In genomic region chr7:23956769-23957556, GRCh38 we compare ENCODE assay signal across 16 cellular contexts.
DNase-seq lines count a peak whose midpoint lies in the region; ATAC-seq and TF ChIP-seq lines count a peak whose summit lies in the region.
"Had no signal": no experiment of that assay in that cellular context is flagged by ENCODE, and none has a peak within 500 bp of the region (broad histone marks: within the 10 kb centered on the region; RNA-seq: fewer than 3 reads in every experiment).

No MANE protein-coding gene starts in this region.

- H3K14ac ChIP-seq in IMR-90 (replicated peaks; ENCODE audit: low read depth, low read length), result no peak overlapping the region

- dilution Hi-C loops in IMR-90 (cut with HindIII; ENCODE audit: low sequenced_read_pairs, unreplicated experiment), result no loop called here

- peak overlapping the region in 1 of 2 experiments; percentile 27; a peak in 1 of 4 replicates for H4K8ac ChIP-seq in IMR-90 (ENCODE audit: low read depth in 2 of 2, low read length in 2 of 2)

- H2BK20ac ChIP-seq in IMR-90 (ENCODE audit: low read depth, low read length), result peak overlapping the region; percentile 81

- H3K4me2 ChIP-seq in IMR-90 (ENCODE audit: low read depth, low read length), result no peak overlapping the region; the same call in 1 of the 2 replicates

- TF ChIP-seq RAD21 in IMR-90 (IDR thresholded peaks at IDR 0.05; ENCODE audit: low read length) (no peak), liver (IDR thresholded peaks at IDR 0.05) (peak; percentile 27 to 40)

- H3K27ac ChIP-seq in IMR-90 (ENCODE audit: insufficient read depth, low read length) (no peak overlapping the region), liver (ENCODE audit: low read depth in 1 of 2, low read length in 2 of 2) (peak overlapping the region; percentile 89 to 98), stomach (no peak overlapping the region)
- H3K27ac ChIP-seq: WERI-Rb-1 had no signal

- TF ChIP-seq EP300 in stomach (IDR thresholded peaks at IDR 0.05), result no peak

- H3K9me3 ChIP-seq in IMR-90 (ENCODE audit: control insufficient read depth, insufficient read depth, low read length), result no peaks in the 10 kb centered on the region
- H3K9me3 ChIP-seq in liver (ENCODE audit: control insufficient read depth in 4 of 4, low read length in 3 of 4), result no peaks in the 10 kb centered on the region
- H3K9me3 ChIP-seq in stomach, result no peaks in the 10 kb centered on the region

- no peaks in the 10 kb centered on the region for H4K20me1 ChIP-seq in IMR-90 (ENCODE audit: insufficient read depth, low read length)

- peak overlapping the region; percentile 60; the same call in 1 of the 2 replicates for H3K4ac ChIP-seq in IMR-90 (ENCODE audit: low read depth, low read length)

- H3K9ac ChIP-seq in IMR-90 (ENCODE audit: low read depth, low read length) (no peak overlapping the region), liver (ENCODE audit: low read depth in 1 of 2, low read length in 2 of 2) (peak overlapping the region in 1 of 2 donors; percentile 69)

- BruUV-seq in IMR-90 (replicated peaks; lab: Mats Ljungman, UMichigan), result no TSS peak

- no peak overlapping the region for H3K4me3 ChIP-seq in IMR-90 (ENCODE audit: insufficient read depth, low read depth, low read length)
- H3K4me3 ChIP-seq in liver (ENCODE audit: low read depth in 1 of 3, low read length in 3 of 3), result peak overlapping the region in 1 of 3 donors; percentile 2
- H3K4me3 ChIP-seq in stomach, result no peak overlapping the region

- peak overlapping the region; percentile 43; the same call in 1 of the 2 replicates for H2AK5ac ChIP-seq in IMR-90 (ENCODE audit: low read depth, low read length)

- peak overlapping the region; percentile 43; the same call in 1 of the 2 replicates for H4K91ac ChIP-seq in IMR-90 (ENCODE audit: insufficient read depth, low read depth, low read length)

- H3K36me3 ChIP-seq in IMR-90 (ENCODE audit: control insufficient read depth, insufficient read depth, low read length) (no peaks in the 10 kb centered on the region), liver (ENCODE audit: control insufficient read depth in 4 of 4, insufficient read depth in 3 of 4, low read depth in 1 of 4, low read length in 3 of 4) (no peaks in the 10 kb centered on the region), stomach (no peaks in the 10 kb centered on the region)
- H3K36me3 ChIP-seq: WERI-Rb-1 had no signal

- no peaks in the 10 kb centered on the region for H3K79me1 ChIP-seq in IMR-90 (ENCODE audit: low read depth in 1 of 2, low read length in 2 of 2)

- peak; percentile 48 for ATAC-seq in IMR-90 (ENCODE audit: low read depth)
- no peak for ATAC-seq in HG03442 (IDR thresholded peaks at IDR 0.05; ENCODE audit: unreplicated experiment)
- ATAC-seq: HCT116 had no signal

- TF ChIP-seq CTCF in IMR-90 (conservative IDR thresholded peaks at IDR 0.05; ENCODE audit: low read depth, low read length) (no peak), liver (IDR thresholded peaks at IDR 0.05; ENCODE audit: low read depth, low read length, missing input control) (no peak), stomach (IDR thresholded peaks at IDR 0.05) (no peak)

- H3K18ac ChIP-seq in IMR-90 (ENCODE audit: low read depth, low read length), result no peak overlapping the region

- no peak overlapping the region for H4K5ac ChIP-seq in IMR-90 (ENCODE audit: low read depth, low read length)

- H2AK9ac ChIP-seq in IMR-90 (replicated peaks; ENCODE audit: low read depth, low read length, poor library complexity), result no peak overlapping the region

- H2AFZ ChIP-seq in IMR-90 (replicated peaks; ENCODE audit: low read length, poor library complexity), result peak overlapping the region; percentile 67

- no peak overlapping the region; the same call in 1 of the 2 replicates for H3K56ac ChIP-seq in IMR-90 (ENCODE audit: extremely low read depth, insufficient read depth, low read length)

- H3K9me1 ChIP-seq in IMR-90 (ENCODE audit: insufficient read depth, low read length), result peaks cover 3% of the 10 kb centered on the region; the same call in 1 of the 2 replicates

- peak overlapping the region; percentile 88 for H2BK120ac ChIP-seq in IMR-90 (ENCODE audit: low read depth, low read length)

- H2BK15ac ChIP-seq in IMR-90 (ENCODE audit: low read depth, low read length), result peak overlapping the region; percentile 32; the same call in 2 of the 3 replicates

- 0 out of 2 replicates have a peak overlapping the region, but pooled peaks have one; percentile 53 for H3K23ac ChIP-seq in IMR-90 (ENCODE audit: low read depth, low read length)

- H2BK5ac ChIP-seq in IMR-90 (ENCODE audit: low read depth, low read length, poor library complexity, severe bottlenecking), result no peak overlapping the region

- peaks cover 2% of the 10 kb centered on the region; the same call in 1 of the 2 replicates for H3K4me1 ChIP-seq in IMR-90 (ENCODE audit: control insufficient read depth, insufficient read depth, low read length)
- H3K4me1 ChIP-seq in liver (ENCODE audit: control insufficient read depth in 4 of 4, insufficient read depth in 4 of 4, low read length in 3 of 4), result peaks cover 2 to 15% (median 12%) of the 10 kb centered on the region in 4 donors
- peaks cover 0 to 12% (median 9%) of the 10 kb centered on the region in 4 donors for H3K4me1 ChIP-seq in stomach

- 8% methylated on average over 2 of the region's 10 CpGs; no CpG with 5 or more reads in 1 of the 2 experiments for WGBS in IMR-90 (ENCODE audit: extremely low coverage in 2 of 2, insufficient read length in 1 of 2), 2 experiments
- WGBS in liver, result 14% methylated on average over 10 of the region's 10 CpGs
- 16 to 30% (median 19%) methylated on average over 10 of the region's 10 CpGs for WGBS in stomach, 5 donors

- intact Hi-C loops in IMR-90 (cut with micrococcal nuclease) (no loop called here), stomach (cut with DNase I; ENCODE audit: low total_unique reads) (no loop called here)

- H3K27me3 ChIP-seq in IMR-90 (ENCODE audit: control insufficient read depth, insufficient read depth, low read length) (no peaks in the 10 kb centered on the region; the same call in 1 of the 2 replicates), liver (ENCODE audit: control insufficient read depth in 4 of 4, insufficient read depth in 4 of 4, low read length in 3 of 4) (no peaks in the 10 kb centered on the region), stomach (no peaks in the 10 kb centered on the region)

- in situ Hi-C loops in IMR-90 (cut with MboI; ENCODE audit: low sequenced_read_pairs), result no loop called here

- CTCF ChIA-PET in IMR-90 (lab: Yijun Ruan, JAX), result interaction anchor here (1.9 kb wide), 1 partner anchor 10 kb away, joined by 6 read pairs; no protein-coding TSS in a partner anchor

- TF ChIP-seq POLR2A in IMR-90 (IDR thresholded peaks at IDR 0.05; ENCODE audit: low read depth, low read length) (no peak), stomach (IDR thresholded peaks at IDR 0.05) (no peak)

- DNase-seq in IMR-90 (peak; percentile 6), astrocyte of the hippocampus (ENCODE audit: low read depth, low spot score) (peak; percentile 50), stomach (peak; percentile 35), NCI-H446 (lab: John Stamatoyannopoulos, UW) (no peak), NCI-H1436 (lab: John Stamatoyannopoulos, UW) (no peak)
- DNase-seq: activated effector memory CD4-positive, alpha-beta T cell treated with anti-CD3 and anti-CD28 coated beads, Interleukin-2, amount 50 U/mL, for 16 hours; C1 segment of cervical spinal cord; DMS79; mammary epithelial cell; NCI-H1694; NCI-H510A; stimulated activated naive CD4-positive, alpha-beta T cell; WERI-Rb-1 had no signal

- POLR2A ChIA-PET in IMR-90 (lab: Charles Lee; ENCODE audit: unreplicated experiment), result no interaction called here

TF ChIP-seq in IMR-90, 13 proteins besides CTCF, POLR2A, EP300 and RAD21 (continues in another document):
- TF ChIP-seq BHLHE40 (IDR thresholded peaks at IDR 0.05; ENCODE audit: low read depth, low read length) (no peak), CEBPB (IDR thresholded peaks at IDR 0.05; ENCODE audit: low read depth, low read length) (no peak), SMC3 (IDR thresholded peaks at IDR 0.05; ENCODE audit: low read depth, low read length) (no peak), MAZ (IDR thresholded peaks at IDR 0.05; ENCODE audit: borderline replicate concordance, low read depth, low read length) (no peak), MXI1 (IDR thresholded peaks at IDR 0.05; ENCODE audit: borderline replicate concordance, low read depth, low read length) (no peak), NFE2L2 (IDR thresholded peaks at IDR 0.05; ENCODE audit: low read depth, low read length) (no peak), MAFK (IDR thresholded peaks at IDR 0.05; ENCODE audit: low read depth, low read length) (no peak), RFX5 (IDR thresholded peaks at IDR 0.05; ENCODE audit: low read depth, low read length) (no peak), RCOR1 (IDR thresholded peaks at IDR 0.05; ENCODE audit: insufficient replicate concordance, low read length) (no peak)

TF ChIP-seq in liver, 16 proteins besides CTCF, POLR2A, EP300 and RAD21 (continues in another document):
- TF ChIP-seq ZBTB33 (IDR thresholded peaks at IDR 0.05) (no peak), ATF3 (IDR thresholded peaks at IDR 0.05) (no peak), TAF1 (conservative IDR thresholded peaks at IDR 0.05) (no peak), NR2F2 (IDR thresholded peaks at IDR 0.05) (no peak), JUND (IDR thresholded peaks at IDR 0.05) (peak; percentile 13 to 38), GABPA (IDR thresholded peaks at IDR 0.05 in 1 of 2, conservative IDR thresholded peaks at IDR 0.05 in 1 of 2) (no peak), YY1 (IDR thresholded peaks at IDR 0.05) (peak; percentile 35)

Comparison
In these comparisons a context has a peak if more than half of its experiments do, and no peak if none do; other contexts are left out.
1. DNase-seq: peak in IMR-90 (single experiment), astrocyte of the hippocampus (single experiment) and stomach (single experiment); none in NCI-H446 (0 of 2) and NCI-H1436 (single experiment).
2. H3K27ac ChIP-seq: peak in liver (2 of 2); none in IMR-90 (single experiment) and stomach (0 of 5).